In genomic region chr6:15792842-15793241, GRCh38 we compare ENCODE assay signal across 23 cellular contexts.
"Had no signal": no experiment of that assay in that cellular context is flagged by ENCODE, and none has a peak within 500 bp of the region (broad histone marks: within the 10 kb centered on the region; RNA-seq: fewer than 3 reads in every experiment).

No MANE protein-coding gene starts in this region.

- H3K4me3 Mint-ChIP-seq: activated CD4-positive, alpha-beta T cell treated with anti-CD3 and anti-CD28 coated beads for 36 hours; activated naive CD8-positive, alpha-beta T cell treated with anti-CD3 and anti-CD28 coated beads, Interleukin-2, amount 10 ng/mL, durations not matched to agents 7 days and 5 days; activated T-cell treated with anti-CD3 and anti-CD28 coated beads, Interleukin-2, amount 50 U/mL, for 24 hours; naive thymus-derived CD4-positive, alpha-beta T cell; type B pancreatic cell; WTC11 had no signal

- H3K27me3 ChIP-seq: cardiac muscle cell, heart right ventricle, ovary, vagina had no signal

- H3K4me1 Mint-ChIP-seq: activated CD4-positive, alpha-beta T cell treated with anti-CD3 and anti-CD28 coated beads for 36 hours; activated naive CD8-positive, alpha-beta T cell treated with anti-CD3 and anti-CD28 coated beads, Interleukin-2, amount 10 ng/mL, durations not matched to agents 7 days and 5 days had no signal

- H3K4me3 ChIP-seq: cardiac muscle cell, heart right ventricle, lower lobe of right lung, ovary, thoracic aorta, vagina had no signal

- ATAC-seq: activated CD4-positive, alpha-beta T cell treated with anti-CD3 and anti-CD28 coated beads for 36 hours; left lobe of liver; lower lobe of right lung; naive thymus-derived CD4-positive, alpha-beta T cell; sciatic nerve; WTC11 had no signal

- DNase-seq: activated CD4-positive, alpha-beta T cell treated with anti-CD3 and anti-CD28 coated beads for 36 hours; activated CD4-positive, alpha-beta T cell treated with anti-CD3 and anti-CD28 coated beads, Interleukin-2, amount 50 U/mL, for 4 hours; activated CD8-positive, alpha-beta memory T cell treated with anti-CD3 and anti-CD28 coated beads for 24 hours; activated CD8-positive, alpha-beta memory T cell treated with anti-CD3 and anti-CD28 coated beads, Interleukin-2, amount 50 U/mL, for 4 hours; activated naive CD4-positive, alpha-beta T cell treated with Interleukin-2 at 50 U/mL for 16 hours; activated naive CD8-positive, alpha-beta T cell treated with anti-CD3 and anti-CD28 coated beads, Interleukin-2, amount 10 ng/mL, durations not matched to agents 7 days and 5 days; activated T-cell treated with anti-CD3 and anti-CD28 coated beads, Interleukin-2, amount 50 U/mL, for 24 hours; kidney; lower lobe of right lung; naive thymus-derived CD4-positive, alpha-beta T cell; ovary; stimulated activated CD4-positive, alpha-beta T cell treated with anti-CD3 and anti-CD28 coated beads, Interleukin-4, amount 100 ng/mL, for 24 hours; stimulated activated naive CD4-positive, alpha-beta T cell treated with Interleukin-2 at 50 U/mL for 16 hours; T-helper 1 cell; T-helper 9 cell had no signal

- H3K36me3 Mint-ChIP-seq: activated naive CD8-positive, alpha-beta T cell treated with anti-CD3 and anti-CD28 coated beads, Interleukin-2, amount 10 ng/mL, durations not matched to agents 7 days and 5 days had no signal

- H3K4me1 ChIP-seq: vagina had no signal

- H3K27ac ChIP-seq: cardiac muscle cell, lower lobe of right lung, ovary, vagina had no signal

- H3K9me3 Mint-ChIP-seq: activated naive CD8-positive, alpha-beta T cell treated with anti-CD3 and anti-CD28 coated beads, Interleukin-2, amount 10 ng/mL, durations not matched to agents 7 days and 5 days had no signal

- H3K27ac Mint-ChIP-seq: activated CD4-positive, alpha-beta T cell treated with anti-CD3 and anti-CD28 coated beads for 36 hours; activated naive CD8-positive, alpha-beta T cell treated with anti-CD3 and anti-CD28 coated beads, Interleukin-2, amount 10 ng/mL, durations not matched to agents 7 days and 5 days; activated T-cell treated with anti-CD3 and anti-CD28 coated beads, Interleukin-2, amount 50 U/mL, for 24 hours; naive thymus-derived CD4-positive, alpha-beta T cell; WTC11 had no signal

- H3K9me3 ChIP-seq: lower lobe of right lung, ovary, thoracic aorta, vagina had no signal

- H3K36me3 ChIP-seq: cardiac muscle cell, heart right ventricle, lower lobe of right lung, ovary, thoracic aorta, vagina had no signal

- H3K27me3 Mint-ChIP-seq: type B pancreatic cell had no signal
